Comparison of ENCODE assay signal across 8 cellular contexts in genomic region chr4:70705146-70705855, GRCh38. TPM values are rescaled to one million over a fixed set of nuclear protein-coding genes. Genes with fewer than 3 reads are reported as not detected.
DNase-seq lines count a peak whose midpoint lies in the region; ATAC-seq and TF ChIP-seq lines count a peak whose summit lies in the region.

No MANE protein-coding gene starts in this region.

- peak; percentile 55 for ATAC-seq in GM21390 (IDR thresholded peaks at IDR 0.05; ENCODE audit: unreplicated experiment)

- peak; percentile 6 for DNase-seq in DMS79 (lab: John Stamatoyannopoulos, UW)
- DNase-seq in HT-29 (ENCODE audit: low spot score) = peak; percentile 75
- DNase-seq in RPMI8226 = peak; percentile 75
- DNase-seq in activated effector memory CD4-positive, alpha-beta T cell treated with Interleukin-2 at 50 U/mL for 16 hours = peak; percentile 61
- DNase-seq in fibroblast of the aortic adventitia (ENCODE audit: low read depth) = peak; percentile 49
- peak in 48 of 49 donors; percentile 4 to 85 (median 60) for DNase-seq in substantia nigra (lab: John Stamatoyannopoulos, UW)

- H3K79me2 ChIP-seq in neural cell (replicated peaks; ENCODE audit: insufficient read depth, low read length) = peaks cover 29% of the 10 kb centered on the region

- H3K4me2 ChIP-seq in neural cell (ENCODE audit: low read length) = peak overlapping the region; percentile 90

- H3K9me3 ChIP-seq in neural cell (ENCODE audit: low read length) = no peaks in the 10 kb centered on the region

- peak overlapping the region; percentile 95 for H3K9ac ChIP-seq in neural cell (ENCODE audit: low read length)

- TF ChIP-seq RAD21 in neural cell (conservative IDR thresholded peaks at IDR 0.05) = peak; percentile 26

- H3K9me2 ChIP-seq in neural cell (ENCODE audit: insufficient read depth, low read length) = no peaks in the 10 kb centered on the region

- no peaks in the 10 kb centered on the region for H4K20me1 ChIP-seq in neural cell (ENCODE audit: insufficient read depth)

- H3K36me3 ChIP-seq in neural cell (ENCODE audit: insufficient read depth, low read length) = no peaks in the 10 kb centered on the region

- no peaks in the 10 kb centered on the region for H3K27me3 ChIP-seq in neural cell (ENCODE audit: insufficient read depth, low read depth, low read length)

- H2AFZ ChIP-seq in neural cell (ENCODE audit: low read depth, low read length) = peak overlapping the region; percentile 83

- peak overlapping the region; percentile 97 for H3K27ac ChIP-seq in neural cell (ENCODE audit: low read length)
- H3K27ac ChIP-seq in substantia nigra (ENCODE audit: low read depth, low read length, poor library complexity, severe bottlenecking) = peak overlapping the region; percentile 77

- TF ChIP-seq EP300 in neural cell (conservative IDR thresholded peaks at IDR 0.05; ENCODE audit: poor library complexity, severe bottlenecking) = no peak

- TF ChIP-seq CTCF in fibroblast of the aortic adventitia (IDR thresholded peaks at IDR 0.05; ENCODE audit: insufficient read depth, low read length) (no peak), neural cell (IDR thresholded peaks at IDR 0.05; ENCODE audit: poor library complexity, severe bottlenecking) (no peak)

- H3F3A ChIP-seq in neural cell (ENCODE audit: insufficient read depth, low read length, poor library complexity, severe bottlenecking) = no peaks in the 10 kb centered on the region

- H3K4me3 ChIP-seq in fibroblast of the aortic adventitia (ENCODE audit: low read depth, low read length) (peak overlapping the region; percentile 81), neural cell (ENCODE audit: low read length) (peak overlapping the region; percentile 96)

TF ChIP-seq in neural cell, 6 proteins besides CTCF, POLR2A, EP300 and RAD21:
- TF ChIP-seq REST (IDR thresholded peaks at IDR 0.05; ENCODE audit: borderline replicate concordance) (peak; percentile 10), POLR2AphosphoS5 (IDR thresholded peaks at IDR 0.05) (no peak), SMC3 (conservative IDR thresholded peaks at IDR 0.05; ENCODE audit: poor library complexity) (peak; percentile 39), EZH2 (IDR thresholded peaks at IDR 0.05; ENCODE audit: borderline replicate concordance, insufficient read depth, low read length, poor library complexity, severe bottlenecking) (no peak), TAF1 (IDR thresholded peaks at IDR 0.05; ENCODE audit: low read depth) (no peak), MXI1 (conservative IDR thresholded peaks at IDR 0.05; ENCODE audit: poor library complexity, severe bottlenecking) (peak; percentile 78)

RNA-seq across cellular contexts. Expression of gene RUFY3, which starts 16.5 kb away (rescaled TPM):
- 15.0 and 18.7 TPM in 2 replicates for total RNA-seq in HT-29 (2014; rRNA removed; shearing (Covaris generic))
- 64.8 and 116 TPM in 2 replicates for total RNA-seq in fibroblast of the aortic adventitia (ENCODE audit: low replicate concordance)
- 360 and 414 TPM in 2 replicates for polyA plus RNA-seq in neural cell
- 608 and 652 TPM in 2 replicates for polyA minus RNA-seq in neural cell

RNA-seq across cellular contexts. Expression of gene UTP3, which starts 17.0 kb away (rescaled TPM):
- total RNA-seq in HT-29 (2014; rRNA removed; shearing (Covaris generic)) = 17.5 and 19.2 TPM in 2 replicates
- total RNA-seq in fibroblast of the aortic adventitia (ENCODE audit: low replicate concordance) = 22.5 and 30.6 TPM in 2 replicates
- polyA plus RNA-seq in neural cell = 11.3 and 13.1 TPM in 2 replicates
- 19.7 and 23.8 TPM in 2 replicates for polyA minus RNA-seq in neural cell

RNA-seq across cellular contexts. Expression of gene JCHAIN, which starts 39.0 kb away (rescaled TPM):
- not detected in 2 replicates for total RNA-seq in HT-29 (2014; rRNA removed; shearing (Covaris generic))
- total RNA-seq in fibroblast of the aortic adventitia (ENCODE audit: low replicate concordance) = 0.99 and 18.2 TPM in 2 replicates
- not detected in 2 replicates for polyA plus RNA-seq in neural cell
- polyA minus RNA-seq in neural cell = not detected in 2 replicates

Comparison
In these comparisons a context has a peak if more than half of its experiments do, and no peak if none do; other contexts are left out.
1. Peak in every context shown above with its lines: DNase-seq, ATAC-seq, H3K4me3 ChIP-seq and H3K27ac ChIP-seq.
2. DNase-seq: peak in every context shown above with its lines; median percentile 75 in HT-29; 75 in RPMI8226; 61 in activated effector memory CD4-positive, alpha-beta T cell treated with Interleukin-2 at 50 U/mL for 16 hours; 60 in substantia nigra; 49 in fibroblast of the aortic adventitia; 6 in DMS79.